In genomic region chr4:75990129-75990528, GRCh38 we compare ENCODE assay signal across 6 cellular contexts.
DNase-seq lines count a peak whose midpoint lies in the region; ATAC-seq and TF ChIP-seq lines count a peak whose summit lies in the region.

No MANE protein-coding gene starts in this region.

- no peak for TF ChIP-seq POLR2A in erythroblast (IDR thresholded peaks at IDR 0.05; ENCODE audit: low read length)

- ATAC-seq in stimulated activated memory B cell treated with anti-CD40 and anti-IgM and Interleukin-4, amounts not matched to agents 10 μg/mL and 1 μg/mL and 100 μg/mL, for 72 hours = no peak
- ATAC-seq in GM21619 (IDR thresholded peaks at IDR 0.05; ENCODE audit: unreplicated experiment) = no peak

- H3K27me3 Mint-ChIP-seq in stimulated activated memory B cell treated with anti-CD40 and anti-IgM and Interleukin-4, amounts not matched to agents 10 μg/mL and 1 μg/mL and 100 μg/mL, for 72 hours = no peaks in the 10 kb centered on the region

- peaks cover 12% of the 10 kb centered on the region for H3K36me3 Mint-ChIP-seq in stimulated activated memory B cell treated with anti-CD40 and anti-IgM and Interleukin-4, amounts not matched to agents 10 μg/mL and 1 μg/mL and 100 μg/mL, for 72 hours

- no peaks in the 10 kb centered on the region for H3K9me3 Mint-ChIP-seq in stimulated activated memory B cell treated with anti-CD40 and anti-IgM and Interleukin-4, amounts not matched to agents 10 μg/mL and 1 μg/mL and 100 μg/mL, for 72 hours

- peak overlapping the region; percentile 85 for H3K27ac Mint-ChIP-seq in stimulated activated memory B cell treated with anti-CD40 and anti-IgM and Interleukin-4, amounts not matched to agents 10 μg/mL and 1 μg/mL and 100 μg/mL, for 72 hours

- H3K4me1 Mint-ChIP-seq in stimulated activated memory B cell treated with anti-CD40 and anti-IgM and Interleukin-4, amounts not matched to agents 10 μg/mL and 1 μg/mL and 100 μg/mL, for 72 hours = peaks cover 33% of the 10 kb centered on the region

- peak overlapping the region; percentile 92 for H3K4me3 Mint-ChIP-seq in stimulated activated memory B cell treated with anti-CD40 and anti-IgM and Interleukin-4, amounts not matched to agents 10 μg/mL and 1 μg/mL and 100 μg/mL, for 72 hours

- DNase-seq in NCI-H748 (lab: John Stamatoyannopoulos, UW; ENCODE audit: unreplicated experiment) (peak; percentile 23), NCI-H748 treated with DMSO at 0.1 percent for 48 hours (lab: John Stamatoyannopoulos, UW) (no peak), erythroblast (lab: John Stamatoyannopoulos, UW) (peak; percentile 35 to 46), activated gamma-delta T cell (lab: John Stamatoyannopoulos, UW) (no peak)

Comparison
In these comparisons a context has a peak if more than half of its experiments do, and no peak if none do; other contexts are left out.
1. DNase-seq: peak in NCI-H748 (single experiment) and erythroblast (2 of 2); none in NCI-H748 treated with DMSO at 0.1 percent for 48 hours (single experiment) and activated gamma-delta T cell (single experiment).